1 cellular context compared by ENCODE assay signal in genomic region chr7:66376264-66376945, GRCh38.
TF ChIP-seq lines count a peak whose summit lies in the region.

No MANE protein-coding gene starts in this region.

TF ChIP-seq in H1, 55 proteins besides CTCF, POLR2A, EP300 and RAD21:
- no peak for TF ChIP-seq TCF12 (IDR thresholded peaks at IDR 0.05; ENCODE audit: low read depth, low read length)
- no peak for TF ChIP-seq CHD7 (IDR thresholded peaks at IDR 0.05; ENCODE audit: insufficient replicate concordance, low read length)
- no peak for TF ChIP-seq TAF7 (optimal IDR thresholded peaks at IDR 0.05; ENCODE audit: borderline replicate concordance, low read depth, low read length)
